1 cellular context compared by ENCODE assay signal in the genomic region with DNA sequence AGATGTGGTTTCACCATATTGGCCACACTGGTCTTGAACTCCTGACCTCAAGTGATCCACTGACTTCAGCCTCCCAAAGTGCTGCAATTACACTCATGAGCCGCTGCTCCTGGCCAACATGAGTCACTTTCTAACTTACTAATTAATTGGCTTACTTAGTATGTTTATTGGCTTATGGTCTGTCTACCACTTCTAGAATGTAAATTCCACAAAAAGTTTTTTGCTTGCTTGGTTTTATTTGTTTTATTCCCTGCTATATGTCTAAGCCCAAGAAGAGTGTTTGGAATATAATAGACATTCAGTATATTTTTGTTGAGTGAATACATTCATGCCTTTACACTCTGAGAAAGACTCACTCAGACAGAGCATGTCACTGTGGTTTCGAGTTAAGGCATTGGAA.
TF ChIP-seq lines count a peak whose summit lies in the region.

No MANE protein-coding gene starts in this region.

TF ChIP-seq in HepG2, 621 proteins besides CTCF, POLR2A, EP300 and RAD21 (continued from another document):
- TF ChIP-seq, protein P1, sequence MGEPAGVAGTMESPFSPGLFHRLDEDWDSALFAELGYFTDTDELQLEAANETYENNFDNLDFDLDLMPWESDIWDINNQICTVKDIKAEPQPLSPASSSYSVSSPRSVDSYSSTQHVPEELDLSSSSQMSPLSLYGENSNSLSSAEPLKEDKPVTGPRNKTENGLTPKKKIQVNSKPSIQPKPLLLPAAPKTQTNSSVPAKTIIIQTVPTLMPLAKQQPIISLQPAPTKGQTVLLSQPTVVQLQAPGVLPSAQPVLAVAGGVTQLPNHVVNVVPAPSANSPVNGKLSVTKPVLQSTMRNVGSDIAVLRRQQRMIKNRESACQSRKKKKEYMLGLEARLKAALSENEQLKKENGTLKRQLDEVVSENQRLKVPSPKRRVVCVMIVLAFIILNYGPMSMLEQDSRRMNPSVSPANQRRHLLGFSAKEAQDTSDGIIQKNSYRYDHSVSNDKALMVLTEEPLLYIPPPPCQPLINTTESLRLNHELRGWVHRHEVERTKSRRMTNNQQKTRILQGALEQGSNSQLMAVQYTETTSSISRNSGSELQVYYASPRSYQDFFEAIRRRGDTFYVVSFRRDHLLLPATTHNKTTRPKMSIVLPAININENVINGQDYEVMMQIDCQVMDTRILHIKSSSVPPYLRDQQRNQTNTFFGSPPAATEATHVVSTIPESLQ (CRISPR knock-in tag; conservative IDR thresholded peaks at IDR 0.05) = no peak
- TF ChIP-seq ZNF605 (CRISPR knock-in tag; IDR thresholded peaks at IDR 0.05) = no peak
- TF ChIP-seq, protein P2, sequence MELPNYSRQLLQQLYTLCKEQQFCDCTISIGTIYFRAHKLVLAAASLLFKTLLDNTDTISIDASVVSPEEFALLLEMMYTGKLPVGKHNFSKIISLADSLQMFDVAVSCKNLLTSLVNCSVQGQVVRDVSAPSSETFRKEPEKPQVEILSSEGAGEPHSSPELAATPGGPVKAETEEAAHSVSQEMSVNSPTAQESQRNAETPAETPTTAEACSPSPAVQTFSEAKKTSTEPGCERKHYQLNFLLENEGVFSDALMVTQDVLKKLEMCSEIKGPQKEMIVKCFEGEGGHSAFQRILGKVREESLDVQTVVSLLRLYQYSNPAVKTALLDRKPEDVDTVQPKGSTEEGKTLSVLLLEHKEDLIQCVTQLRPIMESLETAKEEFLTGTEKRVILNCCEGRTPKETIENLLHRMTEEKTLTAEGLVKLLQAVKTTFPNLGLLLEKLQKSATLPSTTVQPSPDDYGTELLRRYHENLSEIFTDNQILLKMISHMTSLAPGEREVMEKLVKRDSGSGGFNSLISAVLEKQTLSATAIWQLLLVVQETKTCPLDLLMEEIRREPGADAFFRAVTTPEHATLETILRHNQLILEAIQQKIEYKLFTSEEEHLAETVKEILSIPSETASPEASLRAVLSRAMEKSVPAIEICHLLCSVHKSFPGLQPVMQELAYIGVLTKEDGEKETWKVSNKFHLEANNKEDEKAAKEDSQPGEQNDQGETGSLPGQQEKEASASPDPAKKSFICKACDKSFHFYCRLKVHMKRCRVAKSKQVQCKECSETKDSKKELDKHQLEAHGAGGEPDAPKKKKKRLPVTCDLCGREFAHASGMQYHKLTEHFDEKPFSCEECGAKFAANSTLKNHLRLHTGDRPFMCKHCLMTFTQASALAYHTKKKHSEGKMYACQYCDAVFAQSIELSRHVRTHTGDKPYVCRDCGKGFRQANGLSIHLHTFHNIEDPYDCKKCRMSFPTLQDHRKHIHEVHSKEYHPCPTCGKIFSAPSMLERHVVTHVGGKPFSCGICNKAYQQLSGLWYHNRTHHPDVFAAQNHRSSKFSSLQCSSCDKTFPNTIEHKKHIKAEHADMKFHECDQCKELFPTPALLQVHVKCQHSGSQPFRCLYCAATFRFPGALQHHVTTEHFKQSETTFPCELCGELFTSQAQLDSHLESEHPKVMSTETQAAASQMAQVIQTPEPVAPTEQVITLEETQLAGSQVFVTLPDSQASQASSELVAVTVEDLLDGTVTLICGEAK (IDR thresholded peaks at IDR 0.05) = no peak
- TF ChIP-seq, protein P2 (CRISPR knock-in tag; IDR thresholded peaks at IDR 0.05) = no peak
- TF ChIP-seq ZC3H13 (CRISPR knock-in tag; IDR thresholded peaks at IDR 0.05) = no peak
- TF ChIP-seq, protein P3, sequence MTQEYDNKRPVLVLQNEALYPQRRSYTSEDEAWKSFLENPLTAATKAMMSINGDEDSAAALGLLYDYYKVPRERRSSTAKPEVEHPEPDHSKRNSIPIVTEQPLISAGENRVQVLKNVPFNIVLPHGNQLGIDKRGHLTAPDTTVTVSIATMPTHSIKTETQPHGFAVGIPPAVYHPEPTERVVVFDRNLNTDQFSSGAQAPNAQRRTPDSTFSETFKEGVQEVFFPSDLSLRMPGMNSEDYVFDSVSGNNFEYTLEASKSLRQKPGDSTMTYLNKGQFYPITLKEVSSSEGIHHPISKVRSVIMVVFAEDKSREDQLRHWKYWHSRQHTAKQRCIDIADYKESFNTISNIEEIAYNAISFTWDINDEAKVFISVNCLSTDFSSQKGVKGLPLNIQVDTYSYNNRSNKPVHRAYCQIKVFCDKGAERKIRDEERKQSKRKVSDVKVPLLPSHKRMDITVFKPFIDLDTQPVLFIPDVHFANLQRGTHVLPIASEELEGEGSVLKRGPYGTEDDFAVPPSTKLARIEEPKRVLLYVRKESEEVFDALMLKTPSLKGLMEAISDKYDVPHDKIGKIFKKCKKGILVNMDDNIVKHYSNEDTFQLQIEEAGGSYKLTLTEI (CRISPR knock-in tag; conservative IDR thresholded peaks at IDR 0.05) = no peak
- TF ChIP-seq, protein P4, sequence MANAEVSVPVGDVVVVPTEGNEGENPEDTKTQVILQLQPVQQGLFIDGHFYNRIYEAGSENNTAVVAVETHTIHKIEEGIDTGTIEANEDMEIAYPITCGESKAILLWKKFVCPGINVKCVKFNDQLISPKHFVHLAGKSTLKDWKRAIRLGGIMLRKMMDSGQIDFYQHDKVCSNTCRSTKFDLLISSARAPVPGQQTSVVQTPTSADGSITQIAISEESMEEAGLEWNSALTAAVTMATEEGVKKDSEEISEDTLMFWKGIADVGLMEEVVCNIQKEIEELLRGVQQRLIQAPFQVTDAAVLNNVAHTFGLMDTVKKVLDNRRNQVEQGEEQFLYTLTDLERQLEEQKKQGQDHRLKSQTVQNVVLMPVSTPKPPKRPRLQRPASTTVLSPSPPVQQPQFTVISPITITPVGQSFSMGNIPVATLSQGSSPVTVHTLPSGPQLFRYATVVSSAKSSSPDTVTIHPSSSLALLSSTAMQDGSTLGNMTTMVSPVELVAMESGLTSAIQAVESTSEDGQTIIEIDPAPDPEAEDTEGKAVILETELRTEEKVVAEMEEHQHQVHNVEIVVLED (CRISPR knock-in tag; IDR thresholded peaks at IDR 0.05; ENCODE audit: borderline replicate concordance) = no peak
- TF ChIP-seq ZNF10 (CRISPR knock-in tag; IDR thresholded peaks at IDR 0.05; ENCODE audit: borderline replicate concordance, low read depth) = no peak
- TF ChIP-seq THAP11 (CRISPR knock-in tag; IDR thresholded peaks at IDR 0.05) = no peak
- no peak for TF ChIP-seq ZNF260 (CRISPR knock-in tag; IDR thresholded peaks at IDR 0.05; ENCODE audit: borderline replicate concordance, low read depth)
- TF ChIP-seq ZNF816 (CRISPR knock-in tag; IDR thresholded peaks at IDR 0.05; ENCODE audit: borderline replicate concordance) = no peak
- TF ChIP-seq ZNF616 (CRISPR knock-in tag; IDR thresholded peaks at IDR 0.05; ENCODE audit: low read depth) = no peak
- TF ChIP-seq ZNF253 (CRISPR knock-in tag; IDR thresholded peaks at IDR 0.05; ENCODE audit: borderline replicate concordance) = no peak
- TF ChIP-seq ZEB1 (IDR thresholded peaks at IDR 0.05; ENCODE audit: insufficient replicate concordance, low read depth) = no peak
- TF ChIP-seq MIER3 (CRISPR knock-in tag; IDR thresholded peaks at IDR 0.05; ENCODE audit: borderline replicate concordance) = no peak
- TF ChIP-seq, protein P5, sequence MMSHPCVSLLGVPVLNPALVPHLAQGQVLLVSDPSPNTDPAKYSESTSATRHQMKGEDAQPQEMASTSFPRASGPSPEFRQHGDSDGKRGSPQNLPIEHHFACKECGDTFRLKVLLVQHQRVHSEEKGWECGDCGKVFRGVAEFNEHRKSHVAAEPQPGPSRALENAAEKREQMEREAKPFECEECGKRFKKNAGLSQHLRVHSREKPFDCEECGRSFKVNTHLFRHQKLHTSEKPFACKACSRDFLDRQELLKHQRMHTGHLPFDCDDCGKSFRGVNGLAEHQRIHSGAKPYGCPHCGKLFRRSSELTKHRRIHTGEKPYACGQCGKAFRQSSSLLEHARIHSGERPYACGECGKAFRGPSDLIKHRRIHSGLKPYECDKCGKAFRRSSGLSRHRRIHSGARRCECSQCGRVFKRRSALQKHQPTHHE (CRISPR knock-in tag; IDR thresholded peaks at IDR 0.05; ENCODE audit: borderline replicate concordance) = no peak
TF ChIP-seq in HepG2: peak in this region for 0.
